Comparison of ENCODE assay signal across 8 cellular contexts in the genomic region with DNA sequence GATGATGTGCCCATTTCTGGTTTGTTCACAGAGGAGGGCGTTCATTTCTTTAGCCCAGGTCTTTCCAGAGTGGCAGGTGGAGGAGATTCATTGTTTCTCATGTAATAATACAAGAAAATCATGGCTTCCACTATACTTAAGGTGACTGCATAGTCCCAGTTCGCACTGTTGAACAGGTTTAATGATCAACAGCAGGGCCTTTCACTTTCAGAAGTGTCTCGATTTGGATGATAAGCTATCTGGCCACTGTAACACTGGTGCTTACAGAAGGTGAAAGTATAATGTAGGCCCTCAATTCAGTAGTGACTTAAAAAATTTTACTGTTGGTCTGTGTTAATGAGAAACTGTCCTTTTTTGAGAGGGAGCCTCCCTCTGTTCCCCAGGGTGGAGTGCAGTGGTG. TPM values are rescaled to one million over a fixed set of nuclear protein-coding genes. Genes with fewer than 3 reads are reported as not detected.
DNase-seq lines count a peak whose midpoint lies in the region; ATAC-seq and TF ChIP-seq lines count a peak whose summit lies in the region.

No MANE protein-coding gene starts in this region.

- DNase-seq in GM12865 (ENCODE audit: low read depth) (peak; percentile 82), fibroblast of lung (ENCODE audit: low read depth in 2 of 2) (no peak), thoracic aorta (ENCODE audit: low spot score) (no peak), NCI-H510A (lab: John Stamatoyannopoulos, UW) (no peak), DMS79 (lab: John Stamatoyannopoulos, UW) (no peak)
- DNase-seq in stimulated activated CD4-positive, alpha-beta T cell treated with anti-CD3 and anti-CD28 coated beads, Interleukin-12 subunit alpha, Interleukin-12 subunit beta, amount 100 ng/mL, for 4 hours, result no peak

- H3K9me2 ChIP-seq in Loucy (replicated peaks; ENCODE audit: low read depth, low read length), result no peaks in the 10 kb centered on the region

- H3K27me3 ChIP-seq in Loucy (ENCODE audit: insufficient read depth, low read length, poor library complexity, severe bottlenecking), result no peaks in the 10 kb centered on the region
- no peaks in the 10 kb centered on the region for H3K27me3 ChIP-seq in fibroblast of lung (ENCODE audit: control insufficient read depth, insufficient read depth, low read length)
- no peaks in the 10 kb centered on the region for H3K27me3 ChIP-seq in thoracic aorta (replicated peaks; ENCODE audit: insufficient read depth)

- H3K9ac ChIP-seq in Loucy (ENCODE audit: low read depth, low read length, poor library complexity, severe bottlenecking), result peak overlapping the region; percentile 72
- no peak overlapping the region for H3K9ac ChIP-seq in fibroblast of lung (ENCODE audit: insufficient read depth, low read length)

- H3K36me3 ChIP-seq in Loucy (ENCODE audit: insufficient read depth, low read length), result peaks cover 5% of the 10 kb centered on the region; the same call in 1 of the 2 replicates
- no peaks in the 10 kb centered on the region for H3K36me3 ChIP-seq in fibroblast of lung (ENCODE audit: control insufficient read depth, insufficient read depth, low read length)
- H3K36me3 ChIP-seq in thoracic aorta, result no peaks in the 10 kb centered on the region

- ATAC-seq in GM21576 (IDR thresholded peaks at IDR 0.05; ENCODE audit: unreplicated experiment), result peak; percentile 27
- no peak for ATAC-seq in thoracic aorta (ENCODE audit: insufficient number of reproducible peaks, low FRiP score, low read depth)

- H2AFZ ChIP-seq in Loucy (ENCODE audit: low read length) (no peak overlapping the region), fibroblast of lung (ENCODE audit: low read length) (no peak overlapping the region)

- H3K79me2 ChIP-seq in Loucy (ENCODE audit: insufficient read depth, low read length), result peaks cover 45% of the 10 kb centered on the region
- peaks cover 12% of the 10 kb centered on the region for H3K79me2 ChIP-seq in fibroblast of lung (ENCODE audit: control insufficient read depth, insufficient read depth, low read length)

- H3K27ac ChIP-seq in fibroblast of lung (ENCODE audit: insufficient read depth, low read length) (no peak overlapping the region), thoracic aorta (no peak overlapping the region)

- no peak for TF ChIP-seq CTCF in GM12865 (IDR thresholded peaks at IDR 0.05; ENCODE audit: insufficient read depth, low read depth, low read length, missing control alignments)
- TF ChIP-seq CTCF in Loucy (conservative IDR thresholded peaks at IDR 0.05; ENCODE audit: low read length), result no peak
- TF ChIP-seq CTCF in fibroblast of lung (conservative IDR thresholded peaks at IDR 0.05 in 1 of 2, IDR thresholded peaks at IDR 0.05 in 1 of 2; ENCODE audit: low read depth in 1 of 2, low read length in 2 of 2), result no peak
- no peak for TF ChIP-seq CTCF in thoracic aorta (IDR thresholded peaks at IDR 0.05)

- H4K20me1 ChIP-seq in Loucy (ENCODE audit: insufficient read depth, low read length, poor library complexity, severe bottlenecking) (peaks cover 17% of the 10 kb centered on the region), fibroblast of lung (ENCODE audit: control insufficient read depth, extremely low read depth, insufficient read depth, low read length) (no peaks in the 10 kb centered on the region)

- H3K4me2 ChIP-seq in Loucy (ENCODE audit: low read depth, low read length, poor library complexity, severe bottlenecking), result peak overlapping the region; percentile 80
- H3K4me2 ChIP-seq in fibroblast of lung (ENCODE audit: extremely low read depth, insufficient read depth, low read length), result peak overlapping the region; percentile 93

- peak overlapping the region; percentile 89 for H3K4me3 ChIP-seq in GM12865 (ENCODE audit: low read depth, low read length)
- H3K4me3 ChIP-seq in Loucy (ENCODE audit: low read length, poor library complexity, severe bottlenecking), result peak overlapping the region; percentile 79
- H3K4me3 ChIP-seq in fibroblast of lung (replicated peaks in 1 of 4; ENCODE audit: control extremely low read depth in 1 of 4, insufficient read depth in 1 of 4, low read depth in 3 of 4, low read length in 4 of 4), result peak overlapping the region in 2 of 4 experiments; percentile 75 to 87
- H3K4me3 ChIP-seq in thoracic aorta, result peak overlapping the region; percentile 95

- no peaks in the 10 kb centered on the region for H3K9me3 ChIP-seq in Loucy (ENCODE audit: insufficient read depth, low read depth, low read length)
- no peaks in the 10 kb centered on the region for H3K9me3 ChIP-seq in fibroblast of lung (ENCODE audit: control insufficient read depth, insufficient read depth, low read depth, low read length)
- no peaks in the 10 kb centered on the region for H3K9me3 ChIP-seq in thoracic aorta

- peaks cover 30% of the 10 kb centered on the region for H3K4me1 ChIP-seq in Loucy (ENCODE audit: insufficient read depth, low read length, poor library complexity, severe bottlenecking)
- H3K4me1 ChIP-seq in fibroblast of lung (ENCODE audit: control insufficient read depth, extremely low read depth, insufficient read depth, low read length), result no peaks in the 10 kb centered on the region
- peaks cover 7 to 31% of the 10 kb centered on the region in 2 donors for H3K4me1 ChIP-seq in thoracic aorta (ENCODE audit: control insufficient read depth in 1 of 2, low read depth in 2 of 2)

- H3F3A ChIP-seq in Loucy (ENCODE audit: low read depth), result no peaks in the 10 kb centered on the region

RNA-seq across cellular contexts. Expression of a gene that starts 1.4 kb away (rescaled TPM):
- total RNA-seq in fibroblast of lung (22.1 and 29.6 TPM in 2 replicates), thoracic aorta (10 to 100 TPM; 16.8 to 27.5 TPM)
- 22.5 and 23.1 TPM in 2 replicates for polyA plus RNA-seq in fibroblast of lung
- 17.7 and 18.5 TPM in 2 replicates for polyA plus RNA-seq in fibroblast of lung (2012)
- polyA minus RNA-seq in fibroblast of lung (ENCODE audit: low replicate concordance), result 9.2 and 10.4 TPM in 2 replicates

RNA-seq across cellular contexts. Expression of a gene that starts 51.6 kb away (rescaled TPM):
- total RNA-seq in fibroblast of lung (59.8 and 78.8 TPM in 2 replicates), thoracic aorta (10 to 100 TPM; 51.3 to 59.0 TPM)
- polyA plus RNA-seq in fibroblast of lung, result 37.6 and 48.4 TPM in 2 replicates
- polyA plus RNA-seq in fibroblast of lung (2012), result 33.8 and 43.9 TPM in 2 replicates
- 7.8 and 9.1 TPM in 2 replicates for polyA minus RNA-seq in fibroblast of lung (ENCODE audit: low replicate concordance)
